ENCODE assay signal across 25 cellular contexts in genomic region chr11:87122852-87123251, GRCh38.
DNase-seq lines count a peak whose midpoint lies in the region; TF ChIP-seq lines count a peak whose summit lies in the region.
"Had no signal": no experiment of that assay in that cellular context is flagged by ENCODE, and none has a peak within 500 bp of the region (broad histone marks: within the 10 kb centered on the region; RNA-seq: fewer than 3 reads in every experiment).

No MANE protein-coding gene starts in this region.

- no peaks in the 10 kb centered on the region for H3K9me3 Mint-ChIP-seq in activated T-helper 1 cell treated with anti-CD3 and anti-CD28 coated beads, Interleukin-12 subunit alpha, Interleukin-12 subunit beta, Interleukin-2, Interleukin-4 antibody, amounts not matched to agents 30 ng/mL and 10 ng/mL and 1 ng/mL, durations not matched to agents 14 hours and 24 hours and 36 hours
- H3K9me3 Mint-ChIP-seq: CD14-positive monocyte; CD4-positive, alpha-beta memory T cell; CD4-positive, CD25-positive, alpha-beta regulatory T cell; CD8-positive, alpha-beta memory T cell had no signal

- H3K27ac ChIP-seq in HEK293 (ENCODE audit: extremely low read depth, low read depth, low read length): no peak overlapping the region
- H3K27ac ChIP-seq in VCaP: 0 out of 2 replicates have a peak overlapping the region, but pooled peaks have one; percentile 10
- no peak overlapping the region for H3K27ac ChIP-seq in prostate gland
- H3K27ac ChIP-seq: 22Rv1; A549; BLaER1 treated with 17β-estradiol and CSF1 and Interleukin-3, amounts not matched to agents 10 nM and 100 nM had no signal

- POLR2A ChIA-PET in HEK293 (lab: Yijun Ruan, JAX): no interaction called here

- peak; percentile 71 for DNase-seq in LNCaP clone FGC (ENCODE audit: low read depth)
- DNase-seq in prostate gland (ENCODE audit: low spot score): peak; percentile 10
- DNase-seq in C1 segment of cervical spinal cord (lab: John Stamatoyannopoulos, UW): no peak
- DNase-seq in activated T-helper 1 cell treated with anti-CD3 and anti-CD28 coated beads, Interleukin-12 subunit alpha, Interleukin-12 subunit beta, Interleukin-2, Interleukin-4 antibody, amounts not matched to agents 30 ng/mL and 10 ng/mL and 1 ng/mL, durations not matched to agents 14 hours and 24 hours and 36 hours (ENCODE audit: low spot score): no peak
- no peak for DNase-seq in midbrain (lab: John Stamatoyannopoulos, UW)
- DNase-seq: AML-193; CD4-positive, alpha-beta memory T cell; CD4-positive, CD25-positive, alpha-beta regulatory T cell; CD8-positive, alpha-beta memory T cell; COR-L47; DMS 273 treated with DMSO at 0.1 percent for 48 hours; DMS153; DMS53; DMS79; DND-41; EL; GDM1 had no signal

- peaks cover 5% of the 10 kb centered on the region for H3K4me1 ChIP-seq in HEK293 (ENCODE audit: control insufficient read depth, insufficient read depth, low read length)
- H3K4me1 ChIP-seq in prostate gland (replicated peaks): peaks cover 4% of the 10 kb centered on the region
- H3K4me1 ChIP-seq: BLaER1 treated with 17β-estradiol and CSF1 and Interleukin-3, amounts not matched to agents 10 nM and 100 nM had no signal

- H3K36me3 Mint-ChIP-seq in activated T-helper 1 cell treated with anti-CD3 and anti-CD28 coated beads, Interleukin-12 subunit alpha, Interleukin-12 subunit beta, Interleukin-2, Interleukin-4 antibody, amounts not matched to agents 30 ng/mL and 10 ng/mL and 1 ng/mL, durations not matched to agents 14 hours and 24 hours and 36 hours (ENCODE audit: low read depth): no peaks in the 10 kb centered on the region
- H3K36me3 Mint-ChIP-seq: CD14-positive monocyte; CD4-positive, CD25-positive, alpha-beta regulatory T cell had no signal

- peaks cover 5% of the 10 kb centered on the region for H3K4me1 Mint-ChIP-seq in activated T-helper 1 cell treated with anti-CD3 and anti-CD28 coated beads, Interleukin-12 subunit alpha, Interleukin-12 subunit beta, Interleukin-2, Interleukin-4 antibody, amounts not matched to agents 30 ng/mL and 10 ng/mL and 1 ng/mL, durations not matched to agents 14 hours and 24 hours and 36 hours (ENCODE audit: low read depth)
- H3K4me1 Mint-ChIP-seq: B cell, CD14-positive monocyte had no signal

- no peak overlapping the region for H3K4me3 Mint-ChIP-seq in activated T-helper 1 cell treated with anti-CD3 and anti-CD28 coated beads, Interleukin-12 subunit alpha, Interleukin-12 subunit beta, Interleukin-2, Interleukin-4 antibody, amounts not matched to agents 30 ng/mL and 10 ng/mL and 1 ng/mL, durations not matched to agents 14 hours and 24 hours and 36 hours
- H3K4me3 Mint-ChIP-seq: B cell; CD14-positive monocyte; CD4-positive, alpha-beta memory T cell; CD4-positive, CD25-positive, alpha-beta regulatory T cell; CD8-positive, alpha-beta memory T cell had no signal

- TF ChIP-seq CTCF in HEK293 (tag by site-specific recombination; IDR thresholded peaks at IDR 0.05): no peak
- no peak for TF ChIP-seq CTCF in LNCaP clone FGC (IDR thresholded peaks at IDR 0.05; ENCODE audit: control insufficient read depth, extremely low read depth, insufficient read depth)
- TF ChIP-seq CTCF in VCaP (conservative IDR thresholded peaks at IDR 0.05): no peak
- TF ChIP-seq CTCF in prostate gland (IDR thresholded peaks at IDR 0.05): no peak

- H3K4me3 ChIP-seq in HEK293 (ENCODE audit: low read depth, low read length) (no peak overlapping the region), LNCaP clone FGC (ENCODE audit: low read depth, low read length) (no peak overlapping the region), prostate gland (no peak overlapping the region)
- H3K4me3 ChIP-seq: A549; BLaER1 treated with 17β-estradiol and CSF1 and Interleukin-3, amounts not matched to agents 10 nM and 100 nM; GM12878 had no signal

- no peaks in the 10 kb centered on the region for H3K9me3 ChIP-seq in HEK293 (ENCODE audit: control insufficient read depth, insufficient read depth, low read depth, low read length)
- no peaks in the 10 kb centered on the region for H3K9me3 ChIP-seq in prostate gland
- H3K9me3 ChIP-seq: A549; BLaER1 treated with 17β-estradiol and CSF1 and Interleukin-3, amounts not matched to agents 10 nM and 100 nM had no signal

- 53% methylated on average over 3 of the region's 3 CpGs for WGBS in prostate gland

- TF ChIP-seq POLR2A in prostate gland (IDR thresholded peaks at IDR 0.05): no peak

- H3K27me3 Mint-ChIP-seq in activated T-helper 1 cell treated with anti-CD3 and anti-CD28 coated beads, Interleukin-12 subunit alpha, Interleukin-12 subunit beta, Interleukin-2, Interleukin-4 antibody, amounts not matched to agents 30 ng/mL and 10 ng/mL and 1 ng/mL, durations not matched to agents 14 hours and 24 hours and 36 hours (ENCODE audit: insufficient read depth): no peaks in the 10 kb centered on the region
- H3K27me3 Mint-ChIP-seq: B cell; CD4-positive, alpha-beta memory T cell; CD4-positive, CD25-positive, alpha-beta regulatory T cell; CD8-positive, alpha-beta memory T cell had no signal

- intact Hi-C loops in prostate gland (cut with DNase I): no loop called here
- intact Hi-C loops in activated T-helper 1 cell treated with anti-CD3 and anti-CD28 coated beads, Interleukin-12 subunit alpha, Interleukin-12 subunit beta, Interleukin-2, Interleukin-4 antibody, amounts not matched to agents 30 ng/mL and 10 ng/mL and 1 ng/mL, durations not matched to agents 14 hours and 24 hours and 36 hours (cut with micrococcal nuclease): no loop called here

- H3K36me3 ChIP-seq in HEK293 (ENCODE audit: control insufficient read depth in 2 of 2, insufficient read depth in 1 of 2, low read length in 2 of 2): no peaks in the 10 kb centered on the region
- no peaks in the 10 kb centered on the region for H3K36me3 ChIP-seq in prostate gland

- H3K27me3 ChIP-seq in prostate gland (replicated peaks; ENCODE audit: insufficient read depth): no peaks in the 10 kb centered on the region
- H3K27me3 ChIP-seq: BLaER1 treated with 17β-estradiol and CSF1 and Interleukin-3, amounts not matched to agents 10 nM and 100 nM had no signal

- CTCF ChIA-PET in HEK293 (lab: Yijun Ruan, JAX): no interaction called here

- no peak overlapping the region for H3K27ac Mint-ChIP-seq in activated T-helper 1 cell treated with anti-CD3 and anti-CD28 coated beads, Interleukin-12 subunit alpha, Interleukin-12 subunit beta, Interleukin-2, Interleukin-4 antibody, amounts not matched to agents 30 ng/mL and 10 ng/mL and 1 ng/mL, durations not matched to agents 14 hours and 24 hours and 36 hours
- H3K27ac Mint-ChIP-seq: B cell; CD14-positive monocyte; CD4-positive, alpha-beta memory T cell; CD4-positive, CD25-positive, alpha-beta regulatory T cell; CD8-positive, alpha-beta memory T cell had no signal

TF ChIP-seq in HEK293, 187 proteins besides CTCF, POLR2A, EP300 and RAD21:
- TF ChIP-seq ZNF426 (tag by site-specific recombination; IDR thresholded peaks at IDR 0.05) (no peak), GLIS2 (tag by site-specific recombination; IDR thresholded peaks at IDR 0.05) (no peak), ZNF747 (tag by site-specific recombination; IDR thresholded peaks at IDR 0.05) (no peak), PRDM6 (tag by site-specific recombination; IDR thresholded peaks at IDR 0.05) (peak; percentile 44; the same call in 1 of the 2 replicates), AEBP2 (tag by site-specific recombination; IDR thresholded peaks at IDR 0.05; ENCODE audit: borderline replicate concordance) (no peak), ZBTB20 (tag by site-specific recombination; IDR thresholded peaks at IDR 0.05) (no peak), RBAK (tag by site-specific recombination; IDR thresholded peaks at IDR 0.05) (no peak), ZBTB21 (tag by site-specific recombination; IDR thresholded peaks at IDR 0.05) (no peak), ZNF549 (tag by site-specific recombination; IDR thresholded peaks at IDR 0.05) (no peak), ZNF843 (tag by site-specific recombination; IDR thresholded peaks at IDR 0.05) (0 out of 2 replicates have a peak, but pooled peaks have one; percentile 55), ZNF175 (tag by site-specific recombination; IDR thresholded peaks at IDR 0.05) (no peak), GFI1B (tag by site-specific recombination; IDR thresholded peaks at IDR 0.05) (no peak), FEZF1 (tag by site-specific recombination; IDR thresholded peaks at IDR 0.05) (peak; percentile 44; the same call in 1 of the 2 replicates)

Comparison
In these comparisons a context has a peak if more than half of its experiments do, and no peak if none do; other contexts are left out.
1. DNase-seq: peak in LNCaP clone FGC (single experiment) and prostate gland (single experiment); none in C1 segment of cervical spinal cord (0 of 14), activated T-helper 1 cell treated with anti-CD3 and anti-CD28 coated beads, Interleukin-12 subunit alpha, Interleukin-12 subunit beta, Interleukin-2, Interleukin-4 antibody, amounts not matched to agents 30 ng/mL and 10 ng/mL and 1 ng/mL, durations not matched to agents 14 hours and 24 hours and 36 hours (single experiment) and midbrain (single experiment).